In genomic region chr10:21532694-21533576, GRCh38 we compare ENCODE assay signal across 8 cellular contexts. TPM values are rescaled to one million over a fixed set of nuclear protein-coding genes. Genes with fewer than 3 reads are reported as not detected.
DNase-seq lines count a peak whose midpoint lies in the region; ATAC-seq, FAIRE-seq and TF ChIP-seq lines count a peak whose summit lies in the region.

No MANE protein-coding gene starts in this region.

- peaks cover 24% of the 10 kb centered on the region for H3K4me1 ChIP-seq in OCI-LY7 (ENCODE audit: insufficient read depth, low read length, poor library complexity, severe bottlenecking)
- peaks cover 25% of the 10 kb centered on the region for H3K4me1 ChIP-seq in endothelial cell of umbilical vein (ENCODE audit: control insufficient read depth, extremely low read depth, insufficient read depth, low read length)

- no peak for FAIRE-seq in endothelial cell of umbilical vein (lab: Jason Lieb, UNC)

- TF ChIP-seq CTCF in GM12865 (IDR thresholded peaks at IDR 0.05; ENCODE audit: insufficient read depth, low read depth, low read length, missing control alignments) (no peak), OCI-LY7 (conservative IDR thresholded peaks at IDR 0.05; ENCODE audit: low read length) (no peak), endothelial cell of umbilical vein (IDR thresholded peaks at IDR 0.05; ENCODE audit: extremely low read depth in 1 of 2, insufficient read depth in 1 of 2, low read depth in 1 of 2, low read length in 2 of 2) (no peak), osteocyte (IDR thresholded peaks at IDR 0.05) (no peak)

- H3K36me3 Mint-ChIP-seq in osteocyte (ENCODE audit: unreplicated experiment) = no peaks in the 10 kb centered on the region

- H3K27me3 ChIP-seq in endothelial cell of umbilical vein (ENCODE audit: control insufficient read depth in 2 of 2, insufficient read depth in 2 of 2, low read length in 2 of 2) = no peaks in the 10 kb centered on the region

- H3K4me3 ChIP-seq in GM12865 (ENCODE audit: low read depth, low read length) = peak overlapping the region; percentile 83
- H3K4me3 ChIP-seq in OCI-LY7 (ENCODE audit: low read depth, low read length, poor library complexity, severe bottlenecking) = peak overlapping the region; percentile 72
- peak overlapping the region; percentile 24 to 68 (median 52) for H3K4me3 ChIP-seq in endothelial cell of umbilical vein (replicated peaks in 1 of 3; ENCODE audit: insufficient read depth in 1 of 3, low read depth in 1 of 3, low read length in 3 of 3)

- DNase-seq in GM12865 (ENCODE audit: low read depth) (no peak), OCI-LY7 (ENCODE audit: low spot score) (no peak), endothelial cell of umbilical vein (ENCODE audit: low read depth, low spot score) (peak; percentile 26), osteocyte (ENCODE audit: extremely low spot score, unreplicated experiment) (no peak), anterior cingulate cortex (lab: John Stamatoyannopoulos, UW) (no peak)
- no peak for DNase-seq in effector CD4-positive, alpha-beta T cell

- H4K20me1 ChIP-seq in OCI-LY7 (ENCODE audit: insufficient read depth, low read length) = no peaks in the 10 kb centered on the region
- no peaks in the 10 kb centered on the region for H4K20me1 ChIP-seq in endothelial cell of umbilical vein (replicated peaks; ENCODE audit: control insufficient read depth, extremely low read depth, insufficient read depth, low read length)

- H3K79me2 ChIP-seq in OCI-LY7 (ENCODE audit: insufficient read depth, low read depth, low read length) = peaks cover 25% of the 10 kb centered on the region
- H3K79me2 ChIP-seq in endothelial cell of umbilical vein (ENCODE audit: control insufficient read depth, insufficient read depth, low read length) = peaks cover 28% of the 10 kb centered on the region

- ATAC-seq in GM21723 (IDR thresholded peaks at IDR 0.05; ENCODE audit: unreplicated experiment) (peak; percentile 1), esophagus mucosa (no peak)

- H3K9ac ChIP-seq in endothelial cell of umbilical vein (replicated peaks; ENCODE audit: extremely low read depth, insufficient read depth, low read length) = peak overlapping the region; percentile 87

- peak overlapping the region; percentile 88 for H3K4me3 Mint-ChIP-seq in osteocyte (ENCODE audit: unreplicated experiment)

- H3K27ac ChIP-seq in OCI-LY7 (ENCODE audit: low read depth, low read length, poor library complexity, severe bottlenecking) = peak overlapping the region; percentile 70
- H3K27ac ChIP-seq in endothelial cell of umbilical vein (ENCODE audit: insufficient read depth, low read depth, low read length) = peak overlapping the region; percentile 60

- POLR2A ChIA-PET in OCI-LY7 (lab: Charles Lee) (interaction anchor here (0.5 to 3.0 kb wide), 5 partner anchors 12 to 228 kb away, joined by 3 to 11 read pairs (median 5); no protein-coding TSS in a partner anchor), endothelial cell of umbilical vein (lab: Charles Lee) (interaction anchor here (0.5 kb wide), 1 partner anchor 14 kb away, joined by 3 read pairs; no protein-coding TSS in a partner anchor)

- peak overlapping the region; percentile 85 for H2AFZ ChIP-seq in OCI-LY7 (ENCODE audit: low read length)
- H2AFZ ChIP-seq in endothelial cell of umbilical vein (ENCODE audit: low read depth, low read length) = peak overlapping the region; percentile 44

- no peak for TF ChIP-seq POLR2A in endothelial cell of umbilical vein (IDR thresholded peaks at IDR 0.05; ENCODE audit: low read depth, low read length)

- H3K9me3 Mint-ChIP-seq in osteocyte (ENCODE audit: unreplicated experiment) = no peaks in the 10 kb centered on the region

- H3K36me3 ChIP-seq in OCI-LY7 (ENCODE audit: insufficient read depth, low read length) = peaks cover 22% of the 10 kb centered on the region; the same call in 1 of the 2 replicates
- H3K36me3 ChIP-seq in endothelial cell of umbilical vein (ENCODE audit: control insufficient read depth in 2 of 2, extremely low read depth in 1 of 2, insufficient read depth in 2 of 2, low read length in 2 of 2) = no peaks in the 10 kb centered on the region

- H3K4me2 ChIP-seq in OCI-LY7 (ENCODE audit: low read length) (peak overlapping the region; percentile 95), endothelial cell of umbilical vein (ENCODE audit: insufficient read depth, low read length) (peak overlapping the region; percentile 95)

- dilution Hi-C loops in endothelial cell of umbilical vein (cut with MboI; ENCODE audit: extremely low pct_ligation_motif_present, low sequenced_read_pairs) = no loop called here

- H3K4me1 Mint-ChIP-seq in osteocyte (ENCODE audit: unreplicated experiment) = peaks cover 48% of the 10 kb centered on the region

- CTCF ChIA-PET in OCI-LY7 (lab: Charles Lee; ENCODE audit: unreplicated experiment) = no interaction called here
- CTCF ChIA-PET in endothelial cell of umbilical vein (lab: Charles Lee) = interaction anchor here (0.8 to 1.8 kb wide), 4 partner anchors 15 to 254 kb away, joined by 3 to 11 read pairs (median 6); no protein-coding TSS in a partner anchor

- H3K9me3 ChIP-seq in OCI-LY7 (ENCODE audit: low read length) = no peaks in the 10 kb centered on the region
- H3K9me3 ChIP-seq in endothelial cell of umbilical vein (replicated peaks; ENCODE audit: control insufficient read depth, insufficient read depth, low read length) = no peaks in the 10 kb centered on the region

- BruUV-seq in OCI-LY7 (replicated peaks; lab: Mats Ljungman, UMichigan) (no TSS peak), endothelial cell of umbilical vein (replicated peaks; lab: Mats Ljungman, UMichigan) (no TSS peak)

- no peaks in the 10 kb centered on the region for H3K27me3 Mint-ChIP-seq in osteocyte (ENCODE audit: unreplicated experiment)

- no peaks in the 10 kb centered on the region for H3K9me2 ChIP-seq in OCI-LY7 (ENCODE audit: insufficient read depth, low read length)

- H3K27ac Mint-ChIP-seq in osteocyte (ENCODE audit: unreplicated experiment) = peak overlapping the region; percentile 99

- H3K9me1 ChIP-seq in endothelial cell of umbilical vein (replicated peaks; ENCODE audit: control insufficient read depth, extremely low read depth, insufficient read depth, low read length) = no peaks in the 10 kb centered on the region

- intact Hi-C loops in OCI-LY7 (cut with micrococcal nuclease; ENCODE audit: unreplicated experiment) = loop anchor here (5.0 kb wide), 2 partner anchors 694 to 789 kb away; partner anchors contain the start of gene BMI1
- intact Hi-C loops in endothelial cell of umbilical vein (cut with micrococcal nuclease) = no loop called here

TF ChIP-seq in endothelial cell of umbilical vein, 7 proteins besides CTCF, POLR2A, EP300 and RAD21:
- TF ChIP-seq JUN (IDR thresholded peaks at IDR 0.05; ENCODE audit: borderline replicate concordance, insufficient read depth, insufficient read length, low read depth) = no peak
- no peak for TF ChIP-seq FOS (IDR thresholded peaks at IDR 0.05; ENCODE audit: borderline replicate concordance, insufficient read depth, low read length)
- no peak for TF ChIP-seq GATA2 (IDR thresholded peaks at IDR 0.05; ENCODE audit: insufficient read depth, insufficient read length, low read depth, low read length)
- TF ChIP-seq MYC (IDR thresholded peaks at IDR 0.05; ENCODE audit: low read depth, low read length) = no peak
- no peak for TF ChIP-seq EZH2 (IDR thresholded peaks at IDR 0.05; ENCODE audit: borderline replicate concordance, low read depth, low read length, severe bottlenecking)
- no peak for TF ChIP-seq MAX (IDR thresholded peaks at IDR 0.05; ENCODE audit: insufficient read depth, insufficient read length)
- no peak for TF ChIP-seq POLR2AphosphoS5 (IDR thresholded peaks at IDR 0.05; ENCODE audit: insufficient read depth, low read depth, low read length)
TF ChIP-seq in endothelial cell of umbilical vein: peak in this region for 0.

RNA-seq across cellular contexts. Expression of gene MLLT10, which starts 1.1 kb away (rescaled TPM):
- total RNA-seq in OCI-LY7 (2014; rRNA removed; shearing (Covaris generic)) = 50.4 and 68.4 TPM in 2 replicates
- total RNA-seq in OCI-LY7 (2022) = 67.3 and 74.0 TPM in 2 replicates
- total RNA-seq in endothelial cell of umbilical vein = 54.0 and 54.6 TPM in 2 replicates
- 30.6 and 35.4 TPM in 2 replicates for polyA plus RNA-seq in endothelial cell of umbilical vein
- 25.9 and 26.4 TPM in 2 replicates for polyA plus RNA-seq in endothelial cell of umbilical vein (2011; cell fraction: cytosol; rRNA removed)
- 78.7 and 85.6 TPM in 2 replicates for polyA plus RNA-seq in endothelial cell of umbilical vein (2011; cell fraction: nucleus; rRNA removed)
- polyA plus RNA-seq in endothelial cell of umbilical vein (2012) = 23.7 and 30.4 TPM in 2 replicates
- polyA minus RNA-seq in endothelial cell of umbilical vein = 133 and 157 TPM in 2 replicates
- polyA minus RNA-seq in endothelial cell of umbilical vein (2011; cell fraction: cytosol; rRNA and poly(A)+ RNA removed) = 9.7 TPM
- polyA minus RNA-seq in endothelial cell of umbilical vein (2011; cell fraction: nucleus; rRNA and poly(A)+ RNA removed) = 123 and 131 TPM in 2 replicates
- 43.9 and 56.5 TPM in 2 replicates for total RNA-seq in osteocyte
- 31.0 TPM for total RNA-seq in esophagus mucosa

RNA-seq across cellular contexts. Expression of gene SKIDA1, which starts 7.5 kb away (rescaled TPM):
- total RNA-seq in OCI-LY7 (2014; rRNA removed; shearing (Covaris generic)) = not detected in 2 replicates
- total RNA-seq in OCI-LY7 (2022) (0.06 TPM in 1 of 2 replicates, not detected in the other), endothelial cell of umbilical vein (0.71 and 0.83 TPM in 2 replicates), osteocyte (4.3 and 4.9 TPM in 2 replicates), esophagus mucosa (0.44 TPM)
- polyA plus RNA-seq in endothelial cell of umbilical vein = 0.11 and 0.21 TPM in 2 replicates
- polyA plus RNA-seq in endothelial cell of umbilical vein (2011; cell fraction: cytosol; rRNA removed) = 0.18 and 0.23 TPM in 2 replicates
- 0.35 and 1.5 TPM in 2 replicates for polyA plus RNA-seq in endothelial cell of umbilical vein (2011; cell fraction: nucleus; rRNA removed)
- polyA plus RNA-seq in endothelial cell of umbilical vein (2012) = 0.27 and 0.33 TPM in 2 replicates
- polyA minus RNA-seq in endothelial cell of umbilical vein = 0.36 and 0.73 TPM in 2 replicates
- polyA minus RNA-seq in endothelial cell of umbilical vein (2011; cell fraction: cytosol; rRNA and poly(A)+ RNA removed) = 0.41 TPM
- polyA minus RNA-seq in endothelial cell of umbilical vein (2011; cell fraction: nucleus; rRNA and poly(A)+ RNA removed) = 0.24 and 0.53 TPM in 2 replicates
